ENCODE assay signal across 8 cellular contexts in genomic region chr18:76348267-76349066, GRCh38.
A peak's percentile ranks its signal among the peaks of the same experiment; 100 is the strongest.
DNase-seq lines count a peak whose midpoint lies in the region; ATAC-seq and TF ChIP-seq lines count a peak whose summit lies in the region.

No MANE protein-coding gene starts in this region.

- H3K27me3 ChIP-seq in GM23338 (ENCODE audit: insufficient read depth) (no peaks in the 10 kb centered on the region), rectal smooth muscle tissue (ENCODE audit: control insufficient read depth, insufficient read depth, low read length) (no peaks in the 10 kb centered on the region), transverse colon (no peaks in the 10 kb centered on the region), SK-N-SH (ENCODE audit: insufficient read depth) (no peaks in the 10 kb centered on the region)

- no peak for TF ChIP-seq EP300 in transverse colon (IDR thresholded peaks at IDR 0.05; ENCODE audit: low read depth)
- TF ChIP-seq EP300 in SK-N-SH (IDR thresholded peaks at IDR 0.05; ENCODE audit: borderline replicate concordance in 1 of 2, low read depth in 1 of 2, low read length in 1 of 2) = no peak

- H4K20me1 ChIP-seq in GM23338 (replicated peaks; ENCODE audit: insufficient read depth) (no peaks in the 10 kb centered on the region), SK-N-SH (ENCODE audit: insufficient read depth) (no peaks in the 10 kb centered on the region)

- 0 out of 2 replicates have a peak, but pooled peaks cover 3% of the 10 kb centered on the region for H3F3A ChIP-seq in GM23338 (replicated peaks; ENCODE audit: low read depth)
- no peaks in the 10 kb centered on the region for H3F3A ChIP-seq in SK-N-SH (replicated peaks; ENCODE audit: insufficient read depth)

- no peak overlapping the region for H3K4me3 Mint-ChIP-seq in GM23338

- POLR2A ChIA-PET in SK-N-SH (lab: Yijun Ruan, JAX) = no interaction called here

- H3K36me3 Mint-ChIP-seq in GM23338 (ENCODE audit: low read depth) = peaks cover 5% of the 10 kb centered on the region; the same call in 2 of the 3 replicates

- no peaks in the 10 kb centered on the region for H3K9me3 ChIP-seq in transverse colon
- no peaks in the 10 kb centered on the region for H3K9me3 ChIP-seq in SK-N-SH

- intact Hi-C loops in transverse colon (cut with DNase I; ENCODE audit: low total_unique reads) = no loop called here

- no peaks in the 10 kb centered on the region for H3K79me2 ChIP-seq in GM23338 (replicated peaks; ENCODE audit: insufficient read depth)
- no peaks in the 10 kb centered on the region for H3K79me2 ChIP-seq in SK-N-SH (ENCODE audit: insufficient read depth)

- TF ChIP-seq CTCF in GM23338 (conservative IDR thresholded peaks at IDR 0.05; ENCODE audit: low read depth in 2 of 2) (no peak), epithelial cell of esophagus (IDR thresholded peaks at IDR 0.05; ENCODE audit: insufficient read depth, low read depth, low read length, missing control alignments) (no peak), transverse colon (IDR thresholded peaks at IDR 0.05) (no peak), SK-N-SH (IDR thresholded peaks at IDR 0.05) (no peak)

- no peak for TF ChIP-seq POLR2A in transverse colon (IDR thresholded peaks at IDR 0.05)

- CTCF ChIA-PET in SK-N-SH (lab: Yijun Ruan, JAX) = interaction anchor here (0.8 to 1.7 kb wide), 12 partner anchors 10 to 1998 kb away, joined by 3 to 5 read pairs (median 3); no protein-coding TSS in a partner anchor

- H3K36me3 ChIP-seq in GM23338 (ENCODE audit: insufficient read depth) (no peaks in the 10 kb centered on the region), rectal smooth muscle tissue (ENCODE audit: control insufficient read depth, insufficient read depth, low read length) (no peaks in the 10 kb centered on the region), transverse colon (no peaks in the 10 kb centered on the region), SK-N-SH (replicated peaks in 1 of 2; ENCODE audit: control insufficient read depth in 1 of 2, insufficient read depth in 2 of 2, low read length in 1 of 2) (no peaks in the 10 kb centered on the region)

- H2AFZ ChIP-seq in GM23338 = peak overlapping the region; percentile 89
- H2AFZ ChIP-seq in SK-N-SH (ENCODE audit: low read depth) = no peak overlapping the region

- peaks cover 5% of the 10 kb centered on the region for H3K9me3 Mint-ChIP-seq in GM23338

- 44 to 51% methylated on average over 12 to 27 of the region's 27 CpGs for WGBS in transverse colon (ENCODE audit: low coverage in 1 of 2), 2 donors
- WGBS in SK-N-SH (ENCODE audit: low lambda C conversion rate) = 76% methylated on average over 20 of the region's 27 CpGs

- DNase-seq in GM23338 (ENCODE audit: low spot score) (no peak), NCI-H69 (lab: John Stamatoyannopoulos, UW) (peak; percentile 89), epithelial cell of esophagus (ENCODE audit: low read depth) (no peak), transverse colon (no peak), SK-N-SH (no peak), SW480 (ENCODE audit: low spot score) (no peak)
- DNase-seq in activated CD4-positive, alpha-beta T cell treated with anti-CD3 and anti-CD28 coated beads for 1 hour = no peak

- H3K9ac ChIP-seq in rectal smooth muscle tissue (ENCODE audit: low read length) (no peak overlapping the region), SK-N-SH (no peak overlapping the region)

- H3K4me1 ChIP-seq in GM23338 (ENCODE audit: insufficient read depth) (no peaks in the 10 kb centered on the region), rectal smooth muscle tissue (ENCODE audit: control insufficient read depth, insufficient read depth, low read length) (peaks cover 9% of the 10 kb centered on the region), transverse colon (peaks cover 0 to 12% (median 8%) of the 10 kb centered on the region in 4 donors), SK-N-SH (ENCODE audit: control insufficient read depth in 1 of 2, insufficient read depth in 2 of 2, low read depth in 1 of 2, low read length in 1 of 2) (peaks cover 7 to 12% of the 10 kb centered on the region in 2 experiments; a peak in 3 of 4 replicates)

- 0 out of 2 replicates have a peak overlapping the region, but pooled peaks have one; percentile 61 for H3K4me2 ChIP-seq in GM23338
- no peak overlapping the region for H3K4me2 ChIP-seq in SK-N-SH

- peaks cover 15% of the 10 kb centered on the region for H3K27me3 Mint-ChIP-seq in GM23338 (ENCODE audit: insufficient read depth, low read depth, poor library complexity)

- no peak for TF ChIP-seq RAD21 in SK-N-SH (IDR thresholded peaks at IDR 0.05; ENCODE audit: low read length)

- H3K4me3 ChIP-seq in GM23338 (no peak overlapping the region), epithelial cell of esophagus (ENCODE audit: low read length) (peak overlapping the region; percentile 6), rectal smooth muscle tissue (ENCODE audit: low read length) (peak overlapping the region; percentile 50), transverse colon (peak overlapping the region in 1 of 4 donors; percentile 7), SK-N-SH (ENCODE audit: low read depth in 2 of 2, low read length in 1 of 2) (no peak overlapping the region; a peak in 1 of 4 replicates)

- ATAC-seq in GM23338 = peak; percentile 24

- H3K4me1 Mint-ChIP-seq in GM23338 = peaks cover 9% of the 10 kb centered on the region

- H3K9me2 ChIP-seq in GM23338 (ENCODE audit: insufficient read depth) (peaks cover 14% of the 10 kb centered on the region), SK-N-SH (no peaks in the 10 kb centered on the region)

- H3K27ac Mint-ChIP-seq in GM23338 = no peak overlapping the region; the same call in 1 of the 2 replicates

- in situ Hi-C loops in transverse colon (cut with MboI; ENCODE audit: low pct_ligation_motif_present in 1 of 4, low pct_unique_long_range_greater_than_20kb in 1 of 4, low sequenced_read_pairs in 3 of 4) = loop anchor here in 1 of 4 donors (25.0 kb wide), 1 partner anchor 1686 kb away; no protein-coding TSS in a partner anchor

- H3K27ac ChIP-seq in GM23338 (ENCODE audit: low read depth) = no peak overlapping the region
- H3K27ac ChIP-seq in rectal smooth muscle tissue (ENCODE audit: low read depth, low read length) = no peak overlapping the region
- no peak overlapping the region for H3K27ac ChIP-seq in transverse colon
- no peak overlapping the region for H3K27ac ChIP-seq in SK-N-SH (ENCODE audit: low read depth in 2 of 2, low read length in 1 of 2)

TF ChIP-seq in GM23338, 12 proteins besides CTCF, POLR2A, EP300 and RAD21 (continues in another document):
- TF ChIP-seq JUNB (IDR thresholded peaks at IDR 0.05; ENCODE audit: unreplicated experiment) (no peak), STAT1 (IDR thresholded peaks at IDR 0.05; ENCODE audit: unreplicated experiment) (no peak), EZH2phosphoT487 (IDR thresholded peaks at IDR 0.05; ENCODE audit: unreplicated experiment) (no peak), REST (IDR thresholded peaks at IDR 0.05; ENCODE audit: unreplicated experiment) (no peak)

TF ChIP-seq in SK-N-SH, 30 proteins besides CTCF, POLR2A, EP300 and RAD21 (continues in another document):
- TF ChIP-seq POLR2AphosphoS5 (IDR thresholded peaks at IDR 0.05; ENCODE audit: low read depth, low read length) (no peak), SIN3A (IDR thresholded peaks at IDR 0.05; ENCODE audit: borderline replicate concordance, low read depth, low read length) (no peak), ZBTB33 (IDR thresholded peaks at IDR 0.05; ENCODE audit: borderline replicate concordance, low read depth) (no peak), GATA2 (CRISPR knock-in tag; IDR thresholded peaks at IDR 0.05) (no peak), TEAD4 (IDR thresholded peaks at IDR 0.05; ENCODE audit: borderline replicate concordance, insufficient read depth) (no peak), NFIC (IDR thresholded peaks at IDR 0.05; ENCODE audit: borderline replicate concordance) (no peak), FOSL2 (IDR thresholded peaks at IDR 0.05; ENCODE audit: borderline replicate concordance, low read depth) (no peak), GABPA (IDR thresholded peaks at IDR 0.05; ENCODE audit: low read depth) (no peak), MEF2A (IDR thresholded peaks at IDR 0.05; ENCODE audit: borderline replicate concordance, low read depth) (no peak), REST (IDR thresholded peaks at IDR 0.05; ENCODE audit: low read depth, low read length) (no peak)

Comparison
In these comparisons a context has a peak if more than half of its experiments do, and no peak if none do; other contexts are left out.
1. H3K4me3 ChIP-seq: peak in epithelial cell of esophagus (single experiment) and rectal smooth muscle tissue (single experiment); none in GM23338 (single experiment) and SK-N-SH (0 of 2).